ENCODE assay signal across 8 cellular contexts in genomic region chr10:14837756-14838581, GRCh38. TPM values are rescaled to one million over a fixed set of nuclear protein-coding genes. Genes with fewer than 3 reads are reported as not detected.
A peak's percentile ranks its signal among the peaks of the same experiment; 100 is the strongest.
DNase-seq lines count a peak whose midpoint lies in the region; ATAC-seq and TF ChIP-seq lines count a peak whose summit lies in the region.

CDNF (minus strand) TSS chr10:14838037; CDS start chr10:14837946, 91 bp downstream.
HSPA14 (plus strand) TSS chr10:14838306; CDS start chr10:14838403, 97 bp downstream.
MSANTD7 (plus strand) TSS chr10:14838306; CDS start chr10:14842285, 3,979 bp downstream.

- no TSS peak for BruUV-seq in PC-3 (replicated peaks; lab: Mats Ljungman, UMichigan)

- H2AFZ ChIP-seq in PC-3 (ENCODE audit: low read length), result peak within 1 kb of the TSS; percentile 91

- H4K20me1 ChIP-seq in PC-3 (ENCODE audit: low read length), result peaks cover 3% of the 10 kb centered on the region; the same call in 1 of the 2 replicates

- no peak for TF ChIP-seq EP300 in Ishikawa (IDR thresholded peaks at IDR 0.05; ENCODE audit: borderline replicate concordance)

- intact Hi-C loops in PC-3 (cut with micrococcal nuclease), result loop anchor here (5.0 kb wide), 1 partner anchor 236 kb away; no protein-coding TSS in a partner anchor

- TF ChIP-seq CTCF in PC-3 (conservative IDR thresholded peaks at IDR 0.05; ENCODE audit: low read depth, low read length) (no peak), epithelial cell of esophagus (IDR thresholded peaks at IDR 0.05; ENCODE audit: insufficient read depth, low read depth, low read length, missing control alignments) (no peak)

- H3K9me2 ChIP-seq in PC-3 (replicated peaks; ENCODE audit: low read length), result no peaks in the 10 kb centered on the region

- peak within 1 kb of the TSS; percentile 90 for H3K4me2 ChIP-seq in PC-3 (ENCODE audit: low read length)

- peak within 1 kb of the TSS; percentile 94 for H3K9ac ChIP-seq in PC-3 (ENCODE audit: low read length)

- ATAC-seq in GM21576 (IDR thresholded peaks at IDR 0.05; ENCODE audit: unreplicated experiment) (peak; percentile 92), PC-3 (peak; percentile 94)

- CTCF ChIA-PET in PC-3 (lab: Charles Lee), result no interaction called here

- H3K4me1 ChIP-seq in PC-3 (ENCODE audit: insufficient read depth, low read length) (peaks cover 6% of the 10 kb centered on the region; the same call in 1 of the 2 replicates), mononuclear cell (ENCODE audit: insufficient read depth, low read length) (peaks cover 24% of the 10 kb centered on the region)

- H3K36me3 ChIP-seq in PC-3 (ENCODE audit: low read depth, low read length), result peaks cover 14% of the 10 kb centered on the region; the same call in 1 of the 2 replicates

- H3K27ac ChIP-seq in PC-3 (ENCODE audit: low read length), result peak within 1 kb of the TSS; percentile 35

- H3K79me2 ChIP-seq in PC-3 (ENCODE audit: low read length), result peaks cover 32% of the 10 kb centered on the region

- POLR2A ChIA-PET in PC-3 (lab: Charles Lee; ENCODE audit: unreplicated experiment), result interaction anchor here (0.5 to 0.6 kb wide), 3 partner anchors 9 to 238 kb away, joined by 3 to 35 read pairs (median 4); no protein-coding TSS in a partner anchor

- H3F3A ChIP-seq in PC-3 (ENCODE audit: low read length, unreplicated experiment), result no peaks in the 10 kb centered on the region

- no peaks in the 10 kb centered on the region for H3K27me3 ChIP-seq in PC-3 (ENCODE audit: low read length)
- no peaks in the 10 kb centered on the region for H3K27me3 ChIP-seq in mononuclear cell (ENCODE audit: insufficient read depth, low read length)

- no peaks in the 10 kb centered on the region for H3K9me3 ChIP-seq in PC-3 (ENCODE audit: low read length)
- no peaks in the 10 kb centered on the region for H3K9me3 ChIP-seq in mononuclear cell (ENCODE audit: low read depth, low read length)

- DNase-seq in DMS114 treated with DMSO at 0.1 percent for 48 hours (lab: John Stamatoyannopoulos, UW; ENCODE audit: unreplicated experiment) (peak; percentile 99), PC-3 (peak; percentile 96), activated T-cell treated with anti-CD3 and anti-CD28 coated beads for 48 hours (ENCODE audit: low read depth) (peak; percentile 99), epithelial cell of esophagus (ENCODE audit: low read depth) (peak; percentile 99)
- peak; percentile 99 for DNase-seq in stimulated activated CD8-positive, alpha-beta memory T cell treated with anti-CD3 and anti-CD28 coated beads, Interleukin-4, amount 100 ng/mL, for 1 hour (ENCODE audit: low read depth in 2 of 2, low spot score in 1 of 2)

- H3K4me3 ChIP-seq in PC-3 (ENCODE audit: low read length), result peak within 1 kb of the TSS; percentile 88
- H3K4me3 ChIP-seq in epithelial cell of esophagus (ENCODE audit: low read length), result peak within 1 kb of the TSS; percentile 96
- H3K4me3 ChIP-seq in mononuclear cell (ENCODE audit: low read length), result peak within 1 kb of the TSS; percentile 98

- TF ChIP-seq RAD21 in Ishikawa (IDR thresholded peaks at IDR 0.05; ENCODE audit: low read depth), result no peak

TF ChIP-seq in Ishikawa, 13 proteins besides CTCF, POLR2A, EP300 and RAD21:
- TF ChIP-seq FOXM1 (IDR thresholded peaks at IDR 0.05; ENCODE audit: borderline replicate concordance, low read depth) (no peak), TEAD4 (IDR thresholded peaks at IDR 0.05) (peak; percentile 6; the same call in 1 of the 2 replicates), CEBPB (IDR thresholded peaks at IDR 0.05) (no peak), USF1 (IDR thresholded peaks at IDR 0.05) (0 out of 2 replicates have a peak, but pooled peaks have one; percentile 15), ZBTB7A (IDR thresholded peaks at IDR 0.05; ENCODE audit: low read depth) (peak; percentile 85; the same call in 1 of the 2 replicates), TCF12 (IDR thresholded peaks at IDR 0.05; ENCODE audit: low read depth) (0 out of 2 replicates have a peak, but pooled peaks have one; percentile 15), EGR1 (IDR thresholded peaks at IDR 0.05) (peak; percentile 44; the same call in 1 of the 2 replicates), YY1 (IDR thresholded peaks at IDR 0.05; ENCODE audit: low read depth) (peak; percentile 79), TAF1 (IDR thresholded peaks at IDR 0.05; ENCODE audit: low read depth) (peak; percentile 61), REST (IDR thresholded peaks at IDR 0.05; ENCODE audit: low read depth) (no peak), MAX (IDR thresholded peaks at IDR 0.05) (peak; percentile 79), NFIC (IDR thresholded peaks at IDR 0.05) (no peak; the same call in 1 of the 2 replicates), CREB1 (IDR thresholded peaks at IDR 0.05; ENCODE audit: low read depth) (peak; percentile 87)

RNA-seq across cellular contexts. Expression of gene CDNF, which starts in this region (rescaled TPM):
- 1.2 TPM in 1 of 2 replicates, not detected in the other for total RNA-seq in PC-3 (2014; rRNA removed)
- 1.0 TPM for total RNA-seq in mononuclear cell

RNA-seq across cellular contexts. Expression of gene HSPA14, which starts in this region (rescaled TPM):
- 17.5 and 18.1 TPM in 2 replicates for total RNA-seq in PC-3 (2014; rRNA removed)
- total RNA-seq in mononuclear cell, result 25.9 TPM

RNA-seq across cellular contexts. Expression of gene MSANTD7, which starts in this region (rescaled TPM):
- total RNA-seq in PC-3 (2014; rRNA removed), result 8.2 and 10.7 TPM in 2 replicates
- 22.2 TPM for total RNA-seq in mononuclear cell

Comparison
In these comparisons a context has a peak if more than half of its experiments do, and no peak if none do; other contexts are left out.
1. Peak in every context shown above with its lines: DNase-seq, ATAC-seq, H3K4me3 ChIP-seq and H3K27ac ChIP-seq.